33 cellular contexts compared by ENCODE assay signal in genomic region chr12:88538697-88539096, GRCh38. TPM values are rescaled to one million over a fixed set of nuclear protein-coding genes. Genes with fewer than 3 reads are reported as not detected.
"Had no signal": no experiment of that assay in that cellular context is flagged by ENCODE, and none has a peak within 500 bp of the region (broad histone marks: within the 10 kb centered on the region; RNA-seq: fewer than 3 reads in every experiment).

No MANE protein-coding gene starts in this region.

- H3K27ac ChIP-seq: adrenal gland, ascending aorta, VCaP had no signal

- H3K27me3 ChIP-seq: adrenal gland, ascending aorta had no signal

- H3K4me1 Mint-ChIP-seq: activated B cell treated with CpG ODN at 0.5 μM for 24 hours; activated CD4-positive, alpha-beta T cell treated with anti-CD3 and anti-CD28 coated beads, Interleukin-2, amount 10 ng/mL, durations not matched to agents 24 days and 14 days; activated naive CD8-positive, alpha-beta T cell treated with anti-CD3 and anti-CD28 coated beads for 36 hours; activated T-helper 17 cell treated with anti-CD3 and anti-CD28 coated beads, Interleukin-2, amount 50 U/mL, for 72 hours; brain had no signal

- H3K4me3 ChIP-seq: adrenal gland, ascending aorta had no signal

- H3K4me3 Mint-ChIP-seq: activated B cell treated with CpG ODN at 0.5 μM for 24 hours; activated CD4-positive, alpha-beta memory T cell treated with anti-CD3 and anti-CD28 coated beads for 36 hours; activated CD4-positive, alpha-beta T cell treated with anti-CD3 and anti-CD28 coated beads, Interleukin-2, amount 10 ng/mL, durations not matched to agents 24 days and 14 days; activated CD8-positive, alpha-beta T cell treated with anti-CD3 and anti-CD28 coated beads for 36 hours; activated naive CD4-positive, alpha-beta T cell treated with anti-CD3 and anti-CD28 coated beads for 36 hours; activated naive CD8-positive, alpha-beta T cell treated with anti-CD3 and anti-CD28 coated beads for 36 hours; activated T-cell treated with anti-CD3 and anti-CD28 coated beads, Interleukin-2, amount 50 U/mL, for 4 hours; activated T-cell treated with anti-CD3 and anti-CD28 coated beads, Interleukin-2, amount 50 U/mL, for 72 hours; activated T-helper 1 cell treated with anti-CD3 and anti-CD28 coated beads, Interleukin-12 subunit alpha, Interleukin-12 subunit beta, Interleukin-2, Interleukin-4 antibody, amounts not matched to agents 30 ng/mL and 10 ng/mL and 1 ng/mL, durations not matched to agents 14 hours and 24 hours and 36 hours; activated T-helper 17 cell treated with anti-CD3 and anti-CD28 coated beads, Interleukin-2, amount 50 U/mL, for 72 hours; brain; T-helper 1 cell treated with Interleukin-12 subunit alpha and Interleukin-12 subunit beta and Interleukin-4 antibody, amounts not matched to agents 30 μg/mL and 1 μg/mL, for 36 hours; T-helper 2 cell treated with Interferon-gamma antibody and Interleukin-4, amounts not matched to agents 5 μg/mL and 100 μg/mL, for 36 hours had no signal

- H3K27me3 Mint-ChIP-seq: activated B cell treated with CpG ODN at 0.5 μM for 24 hours; activated CD4-positive, alpha-beta memory T cell treated with anti-CD3 and anti-CD28 coated beads for 36 hours; activated CD4-positive, alpha-beta T cell treated with anti-CD3 and anti-CD28 coated beads, Interleukin-2, amount 10 ng/mL, durations not matched to agents 24 days and 14 days; activated CD8-positive, alpha-beta T cell treated with anti-CD3 and anti-CD28 coated beads for 36 hours; activated T-helper 17 cell treated with anti-CD3 and anti-CD28 coated beads, Interleukin-2, amount 50 U/mL, for 72 hours; brain had no signal

- H3K4me1 ChIP-seq: ascending aorta had no signal

- H3K36me3 ChIP-seq: adrenal gland, ascending aorta had no signal

- DNase-seq: activated B cell treated with CpG ODN at 0.5 μM for 24 hours; activated CD4-positive, alpha-beta memory T cell treated with anti-CD3 and anti-CD28 coated beads for 36 hours; activated CD4-positive, alpha-beta T cell treated with anti-CD3 and anti-CD28 coated beads for 4 hours; activated CD4-positive, alpha-beta T cell treated with anti-CD3 and anti-CD28 coated beads, Interleukin-2, amount 10 ng/mL, durations not matched to agents 24 days and 14 days; activated CD4-positive, alpha-beta T cell treated with anti-CD3 and anti-CD28 coated beads, Interleukin-2, amount 50 U/mL, for 1 hour; activated CD4-positive, alpha-beta T cell treated with anti-CD3 and anti-CD28 coated beads, Interleukin-2, amount 50 U/mL, for 4 hours; activated CD4-positive, CD25-positive, alpha-beta regulatory T cell treated with anti-CD3 and anti-CD28 coated beads, Interleukin-2, amount 50 U/mL, for 72 hours; activated CD8-positive, alpha-beta memory T cell treated with anti-CD3 and anti-CD28 coated beads, Interleukin-2, amount 50 U/mL, for 4 hours; activated CD8-positive, alpha-beta T cell treated with anti-CD3 and anti-CD28 coated beads for 36 hours; activated effector memory CD4-positive, alpha-beta T cell treated with anti-CD3 and anti-CD28 coated beads, Interleukin-2, amount 50 U/mL, for 16 hours; activated gamma-delta T cell treated with Interleukin-2 at 50 U/mL for 16 hours; activated naive CD4-positive, alpha-beta T cell; activated naive CD4-positive, alpha-beta T cell treated with anti-CD3 and anti-CD28 coated beads for 36 hours; activated naive CD4-positive, alpha-beta T cell treated with anti-CD3 and anti-CD28 coated beads, Interleukin-2, amount 50 U/mL, for 16 hours; activated naive CD8-positive, alpha-beta T cell treated with anti-CD3 and anti-CD28 coated beads for 36 hours; activated T-cell treated with anti-CD3 and anti-CD28 coated beads for 4 hours; activated T-cell treated with anti-CD3 and anti-CD28 coated beads, Interleukin-2, amount 50 U/mL, for 1 hour; activated T-cell treated with anti-CD3 and anti-CD28 coated beads, Interleukin-2, amount 50 U/mL, for 4 hours; activated T-cell treated with anti-CD3 and anti-CD28 coated beads, Interleukin-2, amount 50 U/mL, for 72 hours; adrenal gland; amniotic stem cell; central memory CD4-positive, alpha-beta T cell; T-helper 1 cell; T-helper 2 cell; T-helper 9 cell had no signal

- H3K9me3 Mint-ChIP-seq: activated CD4-positive, alpha-beta memory T cell treated with anti-CD3 and anti-CD28 coated beads for 36 hours; activated CD8-positive, alpha-beta T cell treated with anti-CD3 and anti-CD28 coated beads for 36 hours; activated T-helper 1 cell treated with anti-CD3 and anti-CD28 coated beads, Interleukin-12 subunit alpha, Interleukin-12 subunit beta, Interleukin-2, Interleukin-4 antibody, amounts not matched to agents 30 ng/mL and 10 ng/mL and 1 ng/mL, durations not matched to agents 14 hours and 24 hours and 36 hours; activated T-helper 17 cell treated with anti-CD3 and anti-CD28 coated beads, Interleukin-2, amount 50 U/mL, for 72 hours; T-helper 1 cell treated with Interleukin-12 subunit alpha and Interleukin-12 subunit beta and Interleukin-4 antibody, amounts not matched to agents 30 μg/mL and 1 μg/mL, for 36 hours; T-helper 2 cell treated with Interferon-gamma antibody and Interleukin-4, amounts not matched to agents 5 μg/mL and 100 μg/mL, for 36 hours had no signal

- ATAC-seq: activated CD8-positive, alpha-beta T cell treated with anti-CD3 and anti-CD28 coated beads for 36 hours; activated naive CD4-positive, alpha-beta T cell treated with anti-CD3 and anti-CD28 coated beads, Interleukin-2, amount 50 U/mL, for 72 hours; activated T-cell treated with anti-CD3 and anti-CD28 coated beads, Interleukin-2, amount 50 U/mL, for 4 hours; activated T-cell treated with anti-CD3 and anti-CD28 coated beads, Interleukin-2, amount 50 U/mL, for 72 hours; activated T-helper 17 cell treated with anti-CD3 and anti-CD28 coated beads, Interleukin-2, amount 50 U/mL, for 72 hours had no signal

- H3K36me3 Mint-ChIP-seq: activated CD4-positive, alpha-beta memory T cell treated with anti-CD3 and anti-CD28 coated beads for 36 hours; activated naive CD4-positive, alpha-beta T cell treated with anti-CD3 and anti-CD28 coated beads, Interleukin-2, amount 50 U/mL, for 72 hours; activated naive CD8-positive, alpha-beta T cell treated with anti-CD3 and anti-CD28 coated beads for 36 hours had no signal

- H3K9me3 ChIP-seq: adrenal gland, ascending aorta had no signal

- H3K27ac Mint-ChIP-seq: activated B cell treated with CpG ODN at 0.5 μM for 24 hours; activated CD4-positive, alpha-beta memory T cell treated with anti-CD3 and anti-CD28 coated beads for 36 hours; activated CD4-positive, alpha-beta T cell treated with anti-CD3 and anti-CD28 coated beads, Interleukin-2, amount 10 ng/mL, durations not matched to agents 24 days and 14 days; activated CD8-positive, alpha-beta T cell treated with anti-CD3 and anti-CD28 coated beads for 36 hours; activated naive CD4-positive, alpha-beta T cell treated with anti-CD3 and anti-CD28 coated beads for 36 hours; activated naive CD4-positive, alpha-beta T cell treated with anti-CD3 and anti-CD28 coated beads, Interleukin-2, amount 50 U/mL, for 72 hours; activated naive CD8-positive, alpha-beta T cell treated with anti-CD3 and anti-CD28 coated beads for 36 hours; activated T-cell treated with anti-CD3 and anti-CD28 coated beads, Interleukin-2, amount 50 U/mL, for 72 hours; activated T-helper 1 cell treated with anti-CD3 and anti-CD28 coated beads, Interleukin-12 subunit alpha, Interleukin-12 subunit beta, Interleukin-2, Interleukin-4 antibody, amounts not matched to agents 30 ng/mL and 10 ng/mL and 1 ng/mL, durations not matched to agents 14 hours and 24 hours and 36 hours; activated T-helper 17 cell treated with anti-CD3 and anti-CD28 coated beads, Interleukin-2, amount 50 U/mL, for 72 hours; brain; T-helper 1 cell treated with Interleukin-12 subunit alpha and Interleukin-12 subunit beta and Interleukin-4 antibody, amounts not matched to agents 30 μg/mL and 1 μg/mL, for 36 hours; T-helper 2 cell treated with Interferon-gamma antibody and Interleukin-4, amounts not matched to agents 5 μg/mL and 100 μg/mL, for 36 hours had no signal

RNA-seq across cellular contexts. Expression of gene KITLG, which starts 41.6 kb away (rescaled TPM):
- total RNA-seq: activated B cell treated with CpG ODN at 0.5 μM for 24 hours; activated CD8-positive, alpha-beta T cell treated with anti-CD3 and anti-CD28 coated beads for 36 hours; activated naive CD4-positive, alpha-beta T cell treated with anti-CD3 and anti-CD28 coated beads, Interleukin-2, amount 50 U/mL, for 72 hours; activated T-helper 1 cell treated with anti-CD3 and anti-CD28 coated beads, Interleukin-12 subunit alpha, Interleukin-12 subunit beta, Interleukin-2, Interleukin-4 antibody, amounts not matched to agents 30 ng/mL and 10 ng/mL and 1 ng/mL, durations not matched to agents 14 hours and 24 hours and 36 hours had no signal
